ENCODE assay signal across 16 cellular contexts in genomic region chr22:32951807-32952153, GRCh38.
A peak's percentile ranks its signal among the peaks of the same experiment; 100 is the strongest.
DNase-seq lines count a peak whose midpoint lies in the region; ATAC-seq, FAIRE-seq and TF ChIP-seq lines count a peak whose summit lies in the region.
"Had no signal": no experiment of that assay in that cellular context is flagged by ENCODE, and none has a peak within 500 bp of the region (broad histone marks: within the 10 kb centered on the region; RNA-seq: fewer than 3 reads in every experiment).

No MANE protein-coding gene starts in this region.

- H3K36me3 ChIP-seq in kidney (ENCODE audit: control insufficient read depth in 1 of 2, insufficient read depth in 2 of 2, low read length in 2 of 2) (no peaks in the 10 kb centered on the region), spleen (no peaks in the 10 kb centered on the region)
- H3K36me3 ChIP-seq: sigmoid colon, vagina had no signal

- H3K4me3 ChIP-seq in kidney (ENCODE audit: low read length in 2 of 2), result no peak overlapping the region
- H3K4me3 ChIP-seq in spleen, result no peak overlapping the region
- H3K4me3 ChIP-seq: GM12878, sigmoid colon, vagina had no signal

- H3K9me3 ChIP-seq in kidney (ENCODE audit: control insufficient read depth in 1 of 2, low read length in 2 of 2) (no peaks in the 10 kb centered on the region), spleen (no peaks in the 10 kb centered on the region)
- H3K9me3 ChIP-seq: sigmoid colon, vagina had no signal

- peak; percentile 22 for DNase-seq in NCI-H2029 treated with DMSO at 0.1 percent for 48 hours (lab: John Stamatoyannopoulos, UW)
- no peak for DNase-seq in chondrocyte (ENCODE audit: low spot score)
- peak; percentile 90 for DNase-seq in kidney
- peak; percentile 75 for DNase-seq in spleen
- DNase-seq in osteocyte (ENCODE audit: extremely low spot score, unreplicated experiment), result no peak
- DNase-seq in GM03348 (ENCODE audit: low spot score), result no peak
- DNase-seq: activated CD4-positive, alpha-beta T cell treated with anti-CD3 and anti-CD28 coated beads, Interleukin-2, amount 10 ng/mL, durations not matched to agents 7 days and 5 days; activated naive CD4-positive, alpha-beta T cell; AML-193; GDM1; KBM-7; sigmoid colon had no signal

- H3K4me1 Mint-ChIP-seq in chondrocyte (ENCODE audit: low read depth) (peaks cover 23% of the 10 kb centered on the region), osteocyte (ENCODE audit: unreplicated experiment) (peaks cover under 1% of the 10 kb centered on the region)
- H3K4me1 Mint-ChIP-seq: activated CD4-positive, alpha-beta T cell treated with anti-CD3 and anti-CD28 coated beads, Interleukin-2, amount 10 ng/mL, durations not matched to agents 7 days and 5 days had no signal

- peaks cover 3% of the 10 kb centered on the region for H3K36me3 Mint-ChIP-seq in chondrocyte (ENCODE audit: low read depth)
- no peaks in the 10 kb centered on the region for H3K36me3 Mint-ChIP-seq in osteocyte (ENCODE audit: unreplicated experiment)

- intact Hi-C loops in kidney (cut with DNase I), result no loop called here
- intact Hi-C loops in spleen (cut with DNase I; ENCODE audit: low total_unique reads), result no loop called here

- H3K27ac Mint-ChIP-seq in chondrocyte (ENCODE audit: unreplicated experiment), result peak overlapping the region; percentile 30
- no peak overlapping the region for H3K27ac Mint-ChIP-seq in osteocyte (ENCODE audit: unreplicated experiment)
- H3K27ac Mint-ChIP-seq: activated CD4-positive, alpha-beta T cell treated with anti-CD3 and anti-CD28 coated beads, Interleukin-2, amount 10 ng/mL, durations not matched to agents 7 days and 5 days had no signal

- TF ChIP-seq CTCF in chondrocyte (IDR thresholded peaks at IDR 0.05) (no peak), kidney (IDR thresholded peaks at IDR 0.05; ENCODE audit: borderline replicate concordance, extremely low read depth, insufficient read depth) (no peak), spleen (IDR thresholded peaks at IDR 0.05 in 8 of 11, conservative IDR thresholded peaks at IDR 0.05 in 3 of 11) (no peak), osteocyte (IDR thresholded peaks at IDR 0.05) (no peak)

- H3K4me1 ChIP-seq in kidney (ENCODE audit: control insufficient read depth in 1 of 2, insufficient read depth in 1 of 2, low read depth in 1 of 2, low read length in 2 of 2) (peaks cover 12 to 19% of the 10 kb centered on the region in 2 donors), spleen (peaks cover 4 to 33% (median 24%) of the 10 kb centered on the region in 6 donors)

- 10 to 24% (median 11%) methylated on average over 4 to 7 of the region's 7 CpGs for WGBS in spleen, 5 donors

- H3K27me3 ChIP-seq in spleen (replicated peaks in 1 of 7), result no peaks in the 10 kb centered on the region
- H3K27me3 ChIP-seq: sigmoid colon, vagina had no signal

- H3K27me3 Mint-ChIP-seq in chondrocyte (ENCODE audit: low read depth) (peaks cover 3% of the 10 kb centered on the region), osteocyte (ENCODE audit: unreplicated experiment) (no peaks in the 10 kb centered on the region)
- H3K27me3 Mint-ChIP-seq: activated CD4-positive, alpha-beta T cell treated with anti-CD3 and anti-CD28 coated beads, Interleukin-2, amount 10 ng/mL, durations not matched to agents 7 days and 5 days had no signal

- ATAC-seq in HG02852 (IDR thresholded peaks at IDR 0.05; ENCODE audit: unreplicated experiment), result no peak
- ATAC-seq: GM12878 had no signal

- no peak for FAIRE-seq in kidney (lab: Jason Lieb, UNC)
- FAIRE-seq: GM12878 had no signal

- H3K9ac ChIP-seq in kidney (ENCODE audit: low read length in 2 of 2), result no peak overlapping the region

- peak overlapping the region in 1 of 2 donors; percentile 74 for H3K27ac ChIP-seq in kidney (ENCODE audit: low read depth in 2 of 2, low read length in 2 of 2)
- H3K27ac ChIP-seq in spleen, result peak overlapping the region in 5 of 8 donors; percentile 48 to 67 (median 65)
- H3K27ac ChIP-seq: sigmoid colon, vagina had no signal

- no peak for TF ChIP-seq POLR2A in spleen (IDR thresholded peaks at IDR 0.05)

- H3K4me3 Mint-ChIP-seq in chondrocyte (ENCODE audit: unreplicated experiment), result no peak overlapping the region
- no peak overlapping the region for H3K4me3 Mint-ChIP-seq in osteocyte (ENCODE audit: unreplicated experiment)
- H3K4me3 Mint-ChIP-seq: activated CD4-positive, alpha-beta T cell treated with anti-CD3 and anti-CD28 coated beads, Interleukin-2, amount 10 ng/mL, durations not matched to agents 7 days and 5 days; H9 had no signal

- H3K9me3 Mint-ChIP-seq in chondrocyte (ENCODE audit: low read depth) (no peaks in the 10 kb centered on the region), osteocyte (ENCODE audit: unreplicated experiment) (no peaks in the 10 kb centered on the region)

Comparison
In these comparisons a context has a peak if more than half of its experiments do, and no peak if none do; other contexts are left out.
1. DNase-seq: peak in NCI-H2029 treated with DMSO at 0.1 percent for 48 hours (single experiment), kidney (single experiment) and spleen (single experiment); none in chondrocyte (single experiment), osteocyte (single experiment) and GM03348 (single experiment).